In the genomic region with DNA sequence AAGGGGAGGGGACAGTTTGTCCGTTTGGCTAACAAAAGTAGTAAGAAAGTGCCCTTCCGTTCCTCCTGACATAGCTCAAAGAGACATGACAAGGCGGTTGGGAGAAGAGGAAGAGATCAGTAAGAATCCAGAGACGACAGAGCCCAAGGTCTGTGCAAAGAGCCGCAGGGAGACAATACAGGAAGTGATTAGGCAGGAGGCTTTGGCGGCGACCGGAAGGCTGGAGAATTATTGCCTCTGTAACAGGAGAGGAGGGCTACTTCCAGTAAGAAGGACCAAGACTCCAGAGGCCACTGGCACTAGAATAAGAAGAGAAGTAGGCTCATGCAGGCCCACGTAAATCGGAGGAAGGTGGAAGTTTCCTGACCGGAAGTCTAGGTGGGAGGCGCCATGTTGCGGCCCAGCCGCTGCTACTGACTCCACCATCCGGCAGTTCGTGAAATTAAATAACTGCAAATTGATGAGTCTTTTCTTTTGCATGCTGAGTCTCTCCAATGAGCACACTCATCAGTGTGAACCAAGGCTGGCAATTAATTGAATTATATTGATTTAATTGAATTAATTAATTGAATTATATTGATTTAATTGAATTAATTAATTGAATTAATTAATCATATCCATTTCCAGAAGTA, we compare ENCODE assay signal across 9 cellular contexts. TPM values are rescaled to one million over a fixed set of nuclear protein-coding genes. Genes with fewer than 3 reads are reported as not detected.
DNase-seq lines count a peak whose midpoint lies in the region; ATAC-seq lines count a peak whose summit lies in the region.
"Had no signal": no experiment of that assay in that cellular context is flagged by ENCODE, and none has a peak within 500 bp of the region (broad histone marks: within the 10 kb centered on the region; RNA-seq: fewer than 3 reads in every experiment).

No MANE protein-coding gene starts in this region.

- H3K9me3 Mint-ChIP-seq in activated naive CD4-positive, alpha-beta T cell treated with anti-CD3 and anti-CD28 coated beads for 36 hours = peaks cover 5% of the 10 kb centered on the region
- H3K9me3 Mint-ChIP-seq in memory B cell = peaks cover 7% of the 10 kb centered on the region

- H3K4me1 Mint-ChIP-seq in activated naive CD4-positive, alpha-beta T cell treated with anti-CD3 and anti-CD28 coated beads for 36 hours (ENCODE audit: low read depth) = peaks cover 10% of the 10 kb centered on the region
- H3K4me1 Mint-ChIP-seq in memory B cell = peaks cover 7% of the 10 kb centered on the region

- intact Hi-C loops in activated naive CD4-positive, alpha-beta T cell treated with anti-CD3 and anti-CD28 coated beads for 36 hours (cut with micrococcal nuclease) = no loop called here
- intact Hi-C loops in aorta (cut with DNase I) = no loop called here

- no peaks in the 10 kb centered on the region for H3K27me3 ChIP-seq in aorta (ENCODE audit: control insufficient read depth in 1 of 2, insufficient read depth in 2 of 2, low read length in 1 of 2)

- no peaks in the 10 kb centered on the region for H3K27me3 Mint-ChIP-seq in activated naive CD4-positive, alpha-beta T cell treated with anti-CD3 and anti-CD28 coated beads for 36 hours (ENCODE audit: low read depth)
- H3K27me3 Mint-ChIP-seq in memory B cell = peaks cover 2% of the 10 kb centered on the region

- H3K4me1 ChIP-seq in aorta (ENCODE audit: control insufficient read depth in 1 of 2, insufficient read depth in 2 of 2, low read length in 2 of 2) = peaks cover 6 to 8% of the 10 kb centered on the region in 2 donors

- H3K4me3 ChIP-seq in aorta (ENCODE audit: low read length in 2 of 2) = no peak overlapping the region

- H3K27ac ChIP-seq in aorta (ENCODE audit: low read depth in 1 of 2, low read length in 2 of 2) = peak overlapping the region; percentile 34 to 55

- no peaks in the 10 kb centered on the region for H3K9me3 ChIP-seq in aorta (ENCODE audit: control insufficient read depth, low read length)

- 79 to 82% methylated on average over 16 of the region's 16 CpGs for WGBS in aorta, 2 donors

- ATAC-seq in memory B cell (ENCODE audit: low read depth) (peak; percentile 67), aorta (ENCODE audit: low FRiP score) (no peak), HG02610 (IDR thresholded peaks at IDR 0.05; ENCODE audit: unreplicated experiment) (no peak)

- peak overlapping the region; percentile 81 for H3K27ac Mint-ChIP-seq in activated naive CD4-positive, alpha-beta T cell treated with anti-CD3 and anti-CD28 coated beads for 36 hours
- H3K27ac Mint-ChIP-seq in memory B cell = peak overlapping the region; percentile 9

- no peaks in the 10 kb centered on the region for H3K36me3 ChIP-seq in aorta (ENCODE audit: control insufficient read depth in 1 of 2, insufficient read depth in 2 of 2, low read length in 1 of 2)

- peak overlapping the region; percentile 75 for H3K4me3 Mint-ChIP-seq in activated naive CD4-positive, alpha-beta T cell treated with anti-CD3 and anti-CD28 coated beads for 36 hours
- H3K4me3 Mint-ChIP-seq in memory B cell = peak overlapping the region; percentile 82

- DNase-seq in activated gamma-delta T cell treated with Interleukin-2 at 50 U/mL for 16 hours (peak; percentile 32), activated gamma-delta T cell (lab: John Stamatoyannopoulos, UW) (no peak), memory B cell (ENCODE audit: low spot score in 2 of 2) (peak; percentile 18 to 30), aorta (no peak), cerebellar cortex (ENCODE audit: low spot score) (no peak), hippocampal formation (lab: John Stamatoyannopoulos, UW) (no peak)
- peak; percentile 61 for DNase-seq in activated naive CD4-positive, alpha-beta T cell treated with anti-CD3 and anti-CD28 coated beads for 36 hours

- peaks cover 5% of the 10 kb centered on the region for H3K36me3 Mint-ChIP-seq in activated naive CD4-positive, alpha-beta T cell treated with anti-CD3 and anti-CD28 coated beads for 36 hours (ENCODE audit: low read depth)
- H3K36me3 Mint-ChIP-seq in memory B cell = peaks cover 7% of the 10 kb centered on the region

- CTCF ChIA-PET in activated naive CD4-positive, alpha-beta T cell treated with anti-CD3 and anti-CD28 coated beads for 36 hours (lab: Charles Lee) = interaction anchor here (0.6 to 1.1 kb wide), 4 partner anchors 35 to 88 kb away, joined by 3 read pairs; partner anchors contain the start of gene ACSBG2

RNA-seq across cellular contexts. Expression of gene RFX2, which starts 9.9 kb away (rescaled TPM):
- total RNA-seq in activated naive CD4-positive, alpha-beta T cell treated with anti-CD3 and anti-CD28 coated beads for 36 hours = 1 to 10 TPM; 4.7 to 6.0 TPM
- total RNA-seq in aorta = 10 to 100 TPM; 16.6 to 26.1 TPM
- 10 to 100 TPM in 1 of 2 donors, 1 to 10 TPM in 1; 6.5 to 12.6 TPM for polyA plus RNA-seq in aorta

RNA-seq across cellular contexts. Expression of gene ACSBG2, which starts 35.1 kb away (rescaled TPM):
- total RNA-seq in activated naive CD4-positive, alpha-beta T cell treated with anti-CD3 and anti-CD28 coated beads for 36 hours = not detected
- total RNA-seq in aorta = not detected
- polyA plus RNA-seq in aorta = 1 to 10 TPM in 1 of 2 donors, not detected in 1; 1.5 TPM
- polyA plus RNA-seq: AG04450 had no signal

Comparison
In these comparisons a context has a peak if more than half of its experiments do, and no peak if none do; other contexts are left out.
1. DNase-seq: peak in activated gamma-delta T cell treated with Interleukin-2 at 50 U/mL for 16 hours (single experiment), activated naive CD4-positive, alpha-beta T cell treated with anti-CD3 and anti-CD28 coated beads for 36 hours (single experiment) and memory B cell (2 of 2); none in activated gamma-delta T cell (single experiment), aorta (0 of 2), cerebellar cortex (single experiment) and hippocampal formation (0 of 2).